ENCODE assay signal across 8 cellular contexts in genomic region chr6:82365011-82365751, GRCh38. TPM values are rescaled to one million over a fixed set of nuclear protein-coding genes. Genes with fewer than 3 reads are reported as not detected.
DNase-seq lines count a peak whose midpoint lies in the region; ATAC-seq and TF ChIP-seq lines count a peak whose summit lies in the region.

No MANE protein-coding gene starts in this region.

- H3K36me3 Mint-ChIP-seq in nephron progenitor cell (ENCODE audit: low read depth), result peaks cover 4% of the 10 kb centered on the region

- DNase-seq in GM04504 (ENCODE audit: low read depth) (peak; percentile 16), WERI-Rb-1 (peak; percentile 41), fibroblast of pulmonary artery (ENCODE audit: low read depth) (peak; percentile 35), nephron progenitor cell (peak; percentile 54), RKO (ENCODE audit: low spot score) (no peak), mesenteric fat pad (ENCODE audit: low spot score) (no peak)

- H3K4me3 Mint-ChIP-seq in nephron progenitor cell, result peak overlapping the region; percentile 88

- peak overlapping the region; percentile 22 for H3K27ac Mint-ChIP-seq in nephron progenitor cell

- H3K27me3 ChIP-seq in WERI-Rb-1 (ENCODE audit: insufficient read depth, low read depth, severe bottlenecking), result no peaks in the 10 kb centered on the region

- H3K9me3 ChIP-seq in WERI-Rb-1 (ENCODE audit: severe bottlenecking), result no peaks in the 10 kb centered on the region

- ATAC-seq in HG02678 (IDR thresholded peaks at IDR 0.05; ENCODE audit: unreplicated experiment), result peak; percentile 25
- no peak for ATAC-seq in GM18520 (IDR thresholded peaks at IDR 0.05; ENCODE audit: unreplicated experiment)

- H3K4me1 Mint-ChIP-seq in nephron progenitor cell, result peaks cover 40% of the 10 kb centered on the region

- H3K4me3 ChIP-seq in WERI-Rb-1 (ENCODE audit: low read depth, low read length), result peak overlapping the region; percentile 93
- H3K4me3 ChIP-seq in fibroblast of pulmonary artery (replicated peaks; ENCODE audit: low read depth, low read length), result peak overlapping the region; percentile 89

- TF ChIP-seq CTCF in WERI-Rb-1 (IDR thresholded peaks at IDR 0.05; ENCODE audit: low read depth, low read length), result 0 out of 2 replicates have a peak, but pooled peaks have one; percentile 31
- peak; percentile 4 for TF ChIP-seq CTCF in fibroblast of pulmonary artery (IDR thresholded peaks at IDR 0.05; ENCODE audit: low read length, missing control alignments)
- no peak for TF ChIP-seq CTCF in nephron progenitor cell (IDR thresholded peaks at IDR 0.05)

- no peaks in the 10 kb centered on the region for H3K36me3 ChIP-seq in WERI-Rb-1

- H3K27ac ChIP-seq in WERI-Rb-1, result peak overlapping the region; percentile 53; the same call in 1 of the 2 replicates

- H3K27me3 Mint-ChIP-seq in nephron progenitor cell (ENCODE audit: low read depth, poor library complexity), result peaks cover 10% of the 10 kb centered on the region

- no peaks in the 10 kb centered on the region for H3K9me3 Mint-ChIP-seq in nephron progenitor cell

RNA-seq across cellular contexts. Expression of gene TPBG, which starts 1.6 kb away (rescaled TPM):
- total RNA-seq in mesenteric fat pad, result 15.0 TPM

Comparison
In these comparisons a context has a peak if more than half of its experiments do, and no peak if none do; other contexts are left out.
1. DNase-seq: peak in GM04504 (single experiment), WERI-Rb-1 (single experiment), fibroblast of pulmonary artery (single experiment) and nephron progenitor cell (single experiment); none in RKO (single experiment) and mesenteric fat pad (single experiment).